ENCODE assay signal across 8 cellular contexts in the genomic region with DNA sequence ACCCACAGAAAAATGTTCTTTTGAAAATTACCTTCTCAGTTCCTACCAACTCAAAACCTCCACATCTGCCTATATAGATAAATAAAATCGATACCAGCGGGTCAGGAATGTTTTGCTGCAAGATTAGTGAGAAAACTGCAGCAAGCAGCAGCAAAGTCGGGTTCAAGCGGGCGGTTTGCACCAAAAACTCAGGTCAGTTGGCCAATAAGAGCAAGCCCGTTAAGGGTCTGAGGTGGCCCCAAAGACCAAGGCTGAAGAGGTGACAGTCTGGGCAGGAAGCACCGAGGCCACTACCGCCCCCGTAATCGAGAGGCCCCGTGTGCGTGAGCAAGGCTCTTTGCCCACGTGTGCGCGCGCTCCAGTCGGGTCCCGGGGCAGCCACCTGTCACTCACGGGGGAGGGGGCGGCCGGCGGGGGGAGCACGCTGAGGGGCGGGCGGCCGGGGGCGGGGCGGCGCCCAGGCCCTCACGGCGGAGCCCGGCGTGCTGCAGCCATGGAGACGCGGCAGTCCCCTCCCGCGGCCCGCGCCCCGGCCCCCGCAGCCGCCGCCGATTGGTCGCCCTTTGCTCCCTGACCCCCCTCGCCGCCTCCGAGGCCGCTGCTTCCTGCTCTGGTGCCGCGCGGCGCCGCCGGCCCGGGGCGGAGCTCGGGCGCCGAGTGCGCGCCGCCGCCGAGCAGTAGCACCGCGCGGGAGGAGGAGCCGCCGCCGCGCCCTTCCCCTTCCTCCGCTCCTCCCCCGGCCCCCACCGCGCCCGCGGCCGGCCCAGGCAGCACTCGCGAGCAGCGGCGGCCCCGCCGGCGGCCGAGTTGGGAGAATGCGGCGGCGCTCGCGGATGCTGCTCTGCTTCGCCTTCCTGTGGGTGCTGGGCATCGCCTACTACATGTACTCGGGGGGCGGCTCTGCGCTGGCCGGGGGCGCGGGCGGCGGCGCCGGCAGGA. TPM values are rescaled to one million over a fixed set of nuclear protein-coding genes. Genes with fewer than 3 reads are reported as not detected.
A peak's percentile ranks its signal among the peaks of the same experiment; 100 is the strongest.
DNase-seq lines count a peak whose midpoint lies in the region; ATAC-seq, FAIRE-seq and TF ChIP-seq lines count a peak whose summit lies in the region.

A gene (plus strand): TSS at position 773 of the 939 bp plus-strand sequence. CDS start 43 bp downstream, at position 816.

- peak; percentile 95 for DNase-seq in D721Med (ENCODE audit: insufficient read length, low spot score)
- peak; percentile 96 for DNase-seq in HuH-7 (ENCODE audit: low spot score)
- peak; percentile 88 for DNase-seq in activated CD8-positive, alpha-beta memory T cell treated with anti-CD3 and anti-CD28 coated beads, Interleukin-2, amount 50 U/mL, for 4 hours
- DNase-seq in endothelial cell (ENCODE audit: low spot score) = peak; percentile 90
- DNase-seq in mesothelial cell of epicardium (ENCODE audit: low spot score in 2 of 2, unreplicated experiment in 2 of 2) = peak; percentile 78 to 88
- DNase-seq in stimulated activated CD8-positive, alpha-beta memory T cell treated with anti-CD3 and anti-CD28 coated beads, Interleukin-15, amount 100 ng/mL, for 4 hours (ENCODE audit: low read depth in 2 of 2) = peak; percentile 81

- H3K36me3 Mint-ChIP-seq in endothelial cell (ENCODE audit: low read depth, unreplicated experiment) = peaks cover 3% of the 10 kb centered on the region
- no peaks in the 10 kb centered on the region for H3K36me3 Mint-ChIP-seq in mesothelial cell of epicardium

- no peaks in the 10 kb centered on the region for H3K36me3 ChIP-seq in OCI-LY3 (replicated peaks; ENCODE audit: low read depth, low read length)

- H3K27ac ChIP-seq in OCI-LY3 (ENCODE audit: low read length) = peak within 1 kb of the TSS; percentile 40

- peak within 1 kb of the TSS; percentile 85 for H3K9ac ChIP-seq in OCI-LY3 (ENCODE audit: low read length)

- peak within 1 kb of the TSS; percentile 97 for H3K4me2 ChIP-seq in OCI-LY3 (ENCODE audit: low read length)

- H3K4me1 Mint-ChIP-seq in endothelial cell (ENCODE audit: unreplicated experiment) (peaks cover 13% of the 10 kb centered on the region), mesothelial cell of epicardium (peaks cover 17% of the 10 kb centered on the region)

- peak within 1 kb of the TSS; percentile 91 for H3K4me3 Mint-ChIP-seq in endothelial cell (ENCODE audit: unreplicated experiment)
- peak within 1 kb of the TSS; percentile 90 for H3K4me3 Mint-ChIP-seq in mesothelial cell of epicardium

- H4K20me1 ChIP-seq in OCI-LY3 (ENCODE audit: insufficient read depth, low read length) = peaks cover 36% of the 10 kb centered on the region

- ATAC-seq in GM21515 (IDR thresholded peaks at IDR 0.05; ENCODE audit: unreplicated experiment) = peak; percentile 89

- H2AFZ ChIP-seq in OCI-LY3 (ENCODE audit: low read depth, low read length) = peak within 1 kb of the TSS; percentile 81

- no peaks in the 10 kb centered on the region for H3K9me3 Mint-ChIP-seq in endothelial cell (ENCODE audit: unreplicated experiment)
- peaks cover 18% of the 10 kb centered on the region for H3K9me3 Mint-ChIP-seq in mesothelial cell of epicardium

- no peak for FAIRE-seq in D721Med (lab: Jason Lieb, UNC)

- peak within 1 kb of the TSS; percentile 87 for H3K4me3 ChIP-seq in OCI-LY3 (ENCODE audit: low read length)

- H3K79me2 ChIP-seq in OCI-LY3 (ENCODE audit: low read length) = peaks cover 44% of the 10 kb centered on the region

- peaks cover 6% of the 10 kb centered on the region for H3K9me3 ChIP-seq in OCI-LY3 (ENCODE audit: insufficient read depth, low read length)

- H3K4me1 ChIP-seq in OCI-LY3 (ENCODE audit: low read length) = peaks cover 19% of the 10 kb centered on the region

- TF ChIP-seq CTCF in D721Med (IDR thresholded peaks at IDR 0.05; ENCODE audit: insufficient read depth, missing control alignments) (no peak), OCI-LY3 (IDR thresholded peaks at IDR 0.05; ENCODE audit: low read depth, low read length) (no peak), endothelial cell (IDR thresholded peaks at IDR 0.05; ENCODE audit: unreplicated experiment) (no peak), mesothelial cell of epicardium (IDR thresholded peaks at IDR 0.05; ENCODE audit: unreplicated experiment) (no peak)

- H3K27me3 Mint-ChIP-seq in endothelial cell (ENCODE audit: unreplicated experiment) (peaks cover 9% of the 10 kb centered on the region), mesothelial cell of epicardium (ENCODE audit: low read depth) (peaks cover 6% of the 10 kb centered on the region)

- H3K27me3 ChIP-seq in OCI-LY3 (ENCODE audit: low read depth, low read length) = peaks cover 9% of the 10 kb centered on the region

- H3K27ac Mint-ChIP-seq in endothelial cell (ENCODE audit: unreplicated experiment) (peak within 1 kb of the TSS; percentile 72), mesothelial cell of epicardium (peak within 1 kb of the TSS; percentile 91)

RNA-seq across cellular contexts. Expression of the gene that starts here (rescaled TPM):
- total RNA-seq in endothelial cell (ENCODE audit: unreplicated experiment) (74.8 TPM), mesothelial cell of epicardium (41.0 to 48.3 TPM (median 45.0 TPM) in 3 replicates)

Comparison
In these comparisons a context has a peak if more than half of its experiments do, and no peak if none do; other contexts are left out.
1. Peak in every context shown above with its lines: DNase-seq, ATAC-seq, H3K4me3 ChIP-seq and H3K27ac ChIP-seq.